ENCODE assay signal across 20 cellular contexts in genomic region chr1:234701737-234702341, GRCh38.
DNase-seq lines count a peak whose midpoint lies in the region; ATAC-seq and TF ChIP-seq lines count a peak whose summit lies in the region.
"Had no signal": no experiment of that assay in that cellular context is flagged by ENCODE, and none has a peak within 500 bp of the region (broad histone marks: within the 10 kb centered on the region; RNA-seq: fewer than 3 reads in every experiment).

No MANE protein-coding gene starts in this region.

- H3K4me3 Mint-ChIP-seq in WTC11, result no peak overlapping the region
- no peak overlapping the region for H3K4me3 Mint-ChIP-seq in activated T-helper 1 cell treated with anti-CD3 and anti-CD28 coated beads, Interleukin-12 subunit alpha, Interleukin-12 subunit beta, Interleukin-2, Interleukin-4 antibody, amounts not matched to agents 30 ng/mL and 10 ng/mL and 1 ng/mL, durations not matched to agents 14 hours and 24 hours and 36 hours
- H3K4me3 Mint-ChIP-seq: activated T-cell treated with anti-CD3 and anti-CD28 coated beads, Interleukin-2, amount 50 U/mL, for 4 hours; B cell; dendritic cell treated with granulocyte-macrophage colony-stimulating factor and Interleukin-4, amounts not matched to agents 40 ng/mL and 50 ng/mL, for 4 days; naive thymus-derived CD4-positive, alpha-beta T cell; T-helper 1 cell treated with Interleukin-12 subunit alpha and Interleukin-12 subunit beta and Interleukin-4 antibody, amounts not matched to agents 30 μg/mL and 1 μg/mL, for 36 hours had no signal

- H3K4me1 Mint-ChIP-seq in WTC11, result no peaks in the 10 kb centered on the region
- H3K4me1 Mint-ChIP-seq in activated T-helper 1 cell treated with anti-CD3 and anti-CD28 coated beads, Interleukin-12 subunit alpha, Interleukin-12 subunit beta, Interleukin-2, Interleukin-4 antibody, amounts not matched to agents 30 ng/mL and 10 ng/mL and 1 ng/mL, durations not matched to agents 14 hours and 24 hours and 36 hours (ENCODE audit: low read depth), result peaks cover 24% of the 10 kb centered on the region

- peak; percentile 76 for ATAC-seq in Right ventricle myocardium inferior
- peak; percentile 41 to 78 for ATAC-seq in left cardiac atrium
- peak; percentile 53 for ATAC-seq in sciatic nerve
- ATAC-seq in WTC11, result no peak
- ATAC-seq: activated T-cell treated with anti-CD3 and anti-CD28 coated beads, Interleukin-2, amount 50 U/mL, for 4 hours; naive thymus-derived CD4-positive, alpha-beta T cell; right lobe of liver had no signal

- no peak for TF ChIP-seq CTCF in WTC11 (IDR thresholded peaks at IDR 0.05)

- POLR2A ChIA-PET in WTC11 (lab: Charles Lee), result no interaction called here

- no peaks in the 10 kb centered on the region for H3K9me3 Mint-ChIP-seq in WTC11
- peaks cover 11% of the 10 kb centered on the region for H3K9me3 Mint-ChIP-seq in activated T-helper 1 cell treated with anti-CD3 and anti-CD28 coated beads, Interleukin-12 subunit alpha, Interleukin-12 subunit beta, Interleukin-2, Interleukin-4 antibody, amounts not matched to agents 30 ng/mL and 10 ng/mL and 1 ng/mL, durations not matched to agents 14 hours and 24 hours and 36 hours
- H3K9me3 Mint-ChIP-seq: activated T-cell treated with anti-CD3 and anti-CD28 coated beads, Interleukin-2, amount 50 U/mL, for 4 hours; dendritic cell treated with granulocyte-macrophage colony-stimulating factor and Interleukin-4, amounts not matched to agents 40 ng/mL and 50 ng/mL, for 4 days had no signal

- CTCF ChIA-PET in WTC11 (lab: Charles Lee), result interaction anchor here (0.9 kb wide), 1 partner anchor 382 kb away, joined by 3 read pairs; no protein-coding TSS in a partner anchor

- H3K27me3 Mint-ChIP-seq in WTC11 (ENCODE audit: low read depth), result no peaks in the 10 kb centered on the region; the same call in 1 of the 2 replicates
- peaks cover 4% of the 10 kb centered on the region for H3K27me3 Mint-ChIP-seq in activated T-helper 1 cell treated with anti-CD3 and anti-CD28 coated beads, Interleukin-12 subunit alpha, Interleukin-12 subunit beta, Interleukin-2, Interleukin-4 antibody, amounts not matched to agents 30 ng/mL and 10 ng/mL and 1 ng/mL, durations not matched to agents 14 hours and 24 hours and 36 hours (ENCODE audit: insufficient read depth)
- H3K27me3 Mint-ChIP-seq: B cell; dendritic cell treated with granulocyte-macrophage colony-stimulating factor and Interleukin-4, amounts not matched to agents 40 ng/mL and 50 ng/mL, for 4 days had no signal

- no peak overlapping the region for H3K27ac Mint-ChIP-seq in WTC11
- no peak overlapping the region for H3K27ac Mint-ChIP-seq in activated T-helper 1 cell treated with anti-CD3 and anti-CD28 coated beads, Interleukin-12 subunit alpha, Interleukin-12 subunit beta, Interleukin-2, Interleukin-4 antibody, amounts not matched to agents 30 ng/mL and 10 ng/mL and 1 ng/mL, durations not matched to agents 14 hours and 24 hours and 36 hours
- H3K27ac Mint-ChIP-seq: B cell; dendritic cell treated with granulocyte-macrophage colony-stimulating factor and Interleukin-4, amounts not matched to agents 40 ng/mL and 50 ng/mL, for 4 days; T-helper 1 cell treated with Interleukin-12 subunit alpha and Interleukin-12 subunit beta and Interleukin-4 antibody, amounts not matched to agents 30 μg/mL and 1 μg/mL, for 36 hours had no signal

- H3K36me3 Mint-ChIP-seq in WTC11, result no peaks in the 10 kb centered on the region
- no peaks in the 10 kb centered on the region for H3K36me3 Mint-ChIP-seq in activated T-helper 1 cell treated with anti-CD3 and anti-CD28 coated beads, Interleukin-12 subunit alpha, Interleukin-12 subunit beta, Interleukin-2, Interleukin-4 antibody, amounts not matched to agents 30 ng/mL and 10 ng/mL and 1 ng/mL, durations not matched to agents 14 hours and 24 hours and 36 hours (ENCODE audit: low read depth)

- intact Hi-C loops in Right ventricle myocardium inferior (cut with DNase I) (loop anchor here (5.0 kb wide), 1 partner anchor 90 kb away; the partner anchor contains the start of gene IRF2BP2), cardiac septum (cut with DNase I) (loop anchor here (2.0 to 5.0 kb wide), 2 partner anchors 19 to 90 kb away; partner anchors contain the start of gene IRF2BP2), left cardiac atrium (cut with DNase I) (no loop called here), sciatic nerve (cut with DNase I) (no loop called here)
- intact Hi-C loops in activated T-helper 1 cell treated with anti-CD3 and anti-CD28 coated beads, Interleukin-12 subunit alpha, Interleukin-12 subunit beta, Interleukin-2, Interleukin-4 antibody, amounts not matched to agents 30 ng/mL and 10 ng/mL and 1 ng/mL, durations not matched to agents 14 hours and 24 hours and 36 hours (cut with micrococcal nuclease), result no loop called here

- DNase-seq in Right ventricle myocardium inferior (ENCODE audit: missing footprints) (no peak), cardiac septum (ENCODE audit: low spot score) (no peak), left cardiac atrium (no peak), sciatic nerve (ENCODE audit: low spot score) (no peak), WTC11 (ENCODE audit: low spot score) (no peak), hypothalamus (lab: John Stamatoyannopoulos, UW) (no peak)
- no peak for DNase-seq in activated T-helper 1 cell treated with anti-CD3 and anti-CD28 coated beads, Interleukin-12 subunit alpha, Interleukin-12 subunit beta, Interleukin-2, Interleukin-4 antibody, amounts not matched to agents 30 ng/mL and 10 ng/mL and 1 ng/mL, durations not matched to agents 14 hours and 24 hours and 36 hours (ENCODE audit: low spot score)
- no peak for DNase-seq in stimulated activated CD4-positive, alpha-beta T cell treated with anti-CD3 and anti-CD28 coated beads, Interleukin-1b, Interleukin-23, amount 100 ng/mL, for 48 hours
- DNase-seq: activated CD4-positive, alpha-beta T cell treated with anti-CD3 and anti-CD28 coated beads for 4 hours; activated naive CD4-positive, alpha-beta T cell treated with Interleukin-2 at 50 U/mL for 16 hours; activated T-cell treated with anti-CD3 and anti-CD28 coated beads, Interleukin-2, amount 50 U/mL, for 4 hours; DMS79; mesendoderm; naive thymus-derived CD4-positive, alpha-beta T cell; occipital lobe; right lobe of liver; stimulated activated CD8-positive, alpha-beta memory T cell treated with anti-CD3 and anti-CD28 coated beads, Interleukin-4, amount 100 ng/mL, for 48 hours had no signal

TF ChIP-seq in WTC11, 78 proteins besides CTCF, POLR2A, EP300 and RAD21 (continues in another document):
- TF ChIP-seq ZNF138 (CRISPR knock-in tag; conservative IDR thresholded peaks at IDR 0.05) (no peak), GABPB1 (CRISPR knock-in tag; IDR thresholded peaks at IDR 0.05) (no peak), SOX15 (CRISPR knock-in tag; IDR thresholded peaks at IDR 0.05) (no peak), JUN (CRISPR knock-in tag; IDR thresholded peaks at IDR 0.05) (no peak), NFATC4 (CRISPR knock-in tag; IDR thresholded peaks at IDR 0.05) (no peak), ESRRA (CRISPR knock-in tag; IDR thresholded peaks at IDR 0.05; ENCODE audit: borderline replicate concordance) (no peak), NR2C2 (CRISPR knock-in tag; IDR thresholded peaks at IDR 0.05) (no peak), ATF6 (CRISPR knock-in tag; IDR thresholded peaks at IDR 0.05) (no peak), ZBTB43 (CRISPR knock-in tag; IDR thresholded peaks at IDR 0.05) (no peak), STAT6 (CRISPR knock-in tag; conservative IDR thresholded peaks at IDR 0.05; ENCODE audit: low read depth) (no peak)

Comparison
In these comparisons a context has a peak if more than half of its experiments do, and no peak if none do; other contexts are left out.
1. intact Hi-C loops: an anchor here in Right ventricle myocardium inferior (5.0 kb wide) and cardiac septum (2.0 to 5.0 kb wide); none called in left cardiac atrium, sciatic nerve and activated T-helper 1 cell treated with anti-CD3 and anti-CD28 coated beads, Interleukin-12 subunit alpha, Interleukin-12 subunit beta, Interleukin-2, Interleukin-4 antibody, amounts not matched to agents 30 ng/mL and 10 ng/mL and 1 ng/mL, durations not matched to agents 14 hours and 24 hours and 36 hours.